In the genomic region with DNA sequence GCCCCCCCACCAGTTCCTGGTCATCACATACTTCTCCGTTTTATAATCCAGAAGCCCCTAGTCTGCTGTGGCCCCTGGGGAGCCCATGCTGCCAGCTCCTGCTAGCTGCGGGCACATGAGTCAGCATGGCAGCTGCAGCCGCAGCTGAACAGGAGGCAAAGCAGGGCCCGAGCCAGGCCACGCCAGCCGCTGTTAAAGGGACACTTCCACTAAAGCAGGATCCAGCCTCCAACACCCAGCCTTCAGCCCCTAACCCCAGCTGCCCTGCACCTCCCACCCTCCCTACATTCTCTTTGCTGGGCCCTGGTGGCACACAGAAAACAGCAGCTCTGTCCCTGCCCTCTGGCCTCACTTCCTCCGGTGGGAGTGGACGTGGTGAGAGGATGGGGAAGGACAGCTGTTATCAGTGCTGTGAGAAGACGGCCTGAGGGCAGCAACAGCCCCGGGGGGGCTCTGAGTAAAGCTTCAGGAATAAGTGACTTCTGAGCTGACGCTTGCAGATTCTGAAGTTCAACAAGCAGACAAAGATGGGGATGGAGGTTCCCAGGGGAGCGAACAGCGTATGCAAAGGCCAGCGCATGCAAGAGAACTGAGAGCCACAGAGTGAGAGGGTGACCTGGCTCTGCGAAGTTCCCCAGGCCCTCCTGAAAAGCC, we compare ENCODE assay signal across 9 cellular contexts. TPM values are rescaled to one million over a fixed set of nuclear protein-coding genes. Genes with fewer than 3 reads are reported as not detected.
DNase-seq lines count a peak whose midpoint lies in the region; ATAC-seq and TF ChIP-seq lines count a peak whose summit lies in the region.
"Had no signal": no experiment of that assay in that cellular context is flagged by ENCODE, and none has a peak within 500 bp of the region (broad histone marks: within the 10 kb centered on the region; RNA-seq: fewer than 3 reads in every experiment).

No MANE protein-coding gene starts in this region.

- H3K27me3 Mint-ChIP-seq in activated B cell treated with CpG ODN at 0.5 μM for 24 hours: peaks cover 20% of the 10 kb centered on the region

- no peaks in the 10 kb centered on the region for H3K9me3 ChIP-seq in BLaER1 treated with 17β-estradiol and CSF1 and Interleukin-3, amounts not matched to agents 10 nM and 100 nM (replicated peaks in 1 of 11)
- H3K9me3 ChIP-seq in cardiac muscle cell (ENCODE audit: low read depth): no peaks in the 10 kb centered on the region

- peak overlapping the region; percentile 87 to 99 (median 93) for H3K4me2 ChIP-seq in BLaER1 treated with 17β-estradiol and CSF1 and Interleukin-3, amounts not matched to agents 10 nM and 100 nM

- no peaks in the 10 kb centered on the region for H3K27me3 ChIP-seq in BLaER1 treated with 17β-estradiol and CSF1 and Interleukin-3, amounts not matched to agents 10 nM and 100 nM
- H3K27me3 ChIP-seq in cardiac muscle cell (no peaks in the 10 kb centered on the region), rectal smooth muscle tissue (ENCODE audit: control insufficient read depth, insufficient read depth, low read length) (no peaks in the 10 kb centered on the region)

- intact Hi-C loops in activated B cell treated with CpG ODN at 0.5 μM for 24 hours (cut with micrococcal nuclease): no loop called here

- H3K9ac ChIP-seq in BLaER1 treated with 17β-estradiol and CSF1 and Interleukin-3, amounts not matched to agents 10 nM and 100 nM: peak overlapping the region in 10 of 11 experiments; percentile 32 to 73 (median 52); a peak in 17 of 22 replicates
- H3K9ac ChIP-seq in rectal smooth muscle tissue (ENCODE audit: low read length): no peak overlapping the region

- DNase-seq in activated B cell treated with CpG ODN at 0.5 μM for 24 hours (peak; percentile 26), cardiac muscle cell (ENCODE audit: low read depth in 1 of 2, low spot score in 1 of 2) (peak in 1 of 2 donors; percentile 71), COLO829 (ENCODE audit: low spot score) (no peak), activated gamma-delta T cell treated with Interleukin-2 at 50 U/mL for 16 hours (no peak)

- peak overlapping the region; percentile 80 for H3K4me3 Mint-ChIP-seq in activated B cell treated with CpG ODN at 0.5 μM for 24 hours

- TF ChIP-seq CTCF in activated B cell treated with CpG ODN at 0.5 μM for 24 hours (IDR thresholded peaks at IDR 0.05) (no peak), cardiac muscle cell (IDR thresholded peaks at IDR 0.05; ENCODE audit: low read depth, low read length) (no peak)

- H3K4me1 ChIP-seq in BLaER1 treated with 17β-estradiol and CSF1 and Interleukin-3, amounts not matched to agents 10 nM and 100 nM: peaks cover 24 to 35% (median 33%) of the 10 kb centered on the region in 10 experiments
- H3K4me1 ChIP-seq in cardiac muscle cell (ENCODE audit: low read depth) (no peaks in the 10 kb centered on the region), rectal smooth muscle tissue (ENCODE audit: control insufficient read depth, insufficient read depth, low read length) (peaks cover 5% of the 10 kb centered on the region)

- POLR2A ChIA-PET in activated B cell treated with CpG ODN at 0.5 μM for 24 hours (lab: Charles Lee): interaction anchor here (1.3 to 2.4 kb wide), 2 partner anchors 43 to 63 kb away, joined by 7 to 8 read pairs; a partner anchor contains a TSS

- peak overlapping the region in 10 of 11 experiments; percentile 15 to 78 (median 64); a peak in 17 of 22 replicates for H3K27ac ChIP-seq in BLaER1 treated with 17β-estradiol and CSF1 and Interleukin-3, amounts not matched to agents 10 nM and 100 nM
- H3K27ac ChIP-seq in cardiac muscle cell: peak overlapping the region; percentile 56
- H3K27ac ChIP-seq in rectal smooth muscle tissue (ENCODE audit: low read depth, low read length): no peak overlapping the region

- H3K4me1 Mint-ChIP-seq in activated B cell treated with CpG ODN at 0.5 μM for 24 hours: peaks cover 24% of the 10 kb centered on the region

- H3K36me3 ChIP-seq in BLaER1 treated with 17β-estradiol and CSF1 and Interleukin-3, amounts not matched to agents 10 nM and 100 nM: no peaks in the 10 kb centered on the region
- no peaks in the 10 kb centered on the region for H3K36me3 ChIP-seq in cardiac muscle cell
- H3K36me3 ChIP-seq in rectal smooth muscle tissue (ENCODE audit: control insufficient read depth, insufficient read depth, low read length): no peaks in the 10 kb centered on the region

- ATAC-seq in HG03469 (IDR thresholded peaks at IDR 0.05; ENCODE audit: unreplicated experiment) (peak; percentile 18), activated B cell treated with CpG ODN at 0.5 μM for 24 hours (ENCODE audit: low read depth) (peak; percentile 56), GM21360 (IDR thresholded peaks at IDR 0.05; ENCODE audit: unreplicated experiment) (no peak)

- H3K36me3 Mint-ChIP-seq in activated B cell treated with CpG ODN at 0.5 μM for 24 hours (ENCODE audit: low read depth): no peaks in the 10 kb centered on the region

- CTCF ChIA-PET in activated B cell treated with CpG ODN at 0.5 μM for 24 hours (lab: Charles Lee): no interaction called here

- peak overlapping the region in 9 of 10 experiments; percentile 39 to 62 (median 50); a peak in 18 of 20 replicates for H3K4me3 ChIP-seq in BLaER1 treated with 17β-estradiol and CSF1 and Interleukin-3, amounts not matched to agents 10 nM and 100 nM
- H3K4me3 ChIP-seq in cardiac muscle cell (peak overlapping the region; percentile 36), rectal smooth muscle tissue (ENCODE audit: low read length) (peak overlapping the region; percentile 54)

- peak overlapping the region; percentile 77 for H3K27ac Mint-ChIP-seq in activated B cell treated with CpG ODN at 0.5 μM for 24 hours

- H4K20me1 ChIP-seq in BLaER1 treated with 17β-estradiol and CSF1 and Interleukin-3, amounts not matched to agents 10 nM and 100 nM: peaks cover 0 to 5% (median 0%) of the 10 kb centered on the region in 11 experiments; a peak in 3 of 22 replicates

- no peaks in the 10 kb centered on the region for H3K9me3 Mint-ChIP-seq in activated B cell treated with CpG ODN at 0.5 μM for 24 hours

RNA-seq across cellular contexts. Expression of a gene that starts 0.7 kb away (rescaled TPM):
- total RNA-seq in activated B cell treated with CpG ODN at 0.5 μM for 24 hours (not detected in 2 replicates), cardiac muscle cell (0.12 TPM in 1 of 2 replicates, not detected in the other)
- polyA plus RNA-seq in cardiac muscle cell: 1.2 TPM in 1 of 2 replicates, not detected in the other
- total RNA-seq: lung microvascular endothelial cell had no signal

RNA-seq across cellular contexts. Expression of a gene that starts 12.7 kb away (rescaled TPM):
- total RNA-seq in activated B cell treated with CpG ODN at 0.5 μM for 24 hours (not detected in 2 replicates), cardiac muscle cell (1.8 and 4.0 TPM in 2 replicates)
- polyA plus RNA-seq in cardiac muscle cell: 3.0 and 4.4 TPM in 2 replicates
- total RNA-seq: lung microvascular endothelial cell had no signal

RNA-seq across cellular contexts. Expression of a gene that starts 30.1 kb away (rescaled TPM):
- total RNA-seq in activated B cell treated with CpG ODN at 0.5 μM for 24 hours (0.12 and 0.67 TPM in 2 replicates), cardiac muscle cell (8.6 and 11.8 TPM in 2 replicates)
- 7.9 and 8.9 TPM in 2 replicates for polyA plus RNA-seq in cardiac muscle cell
- total RNA-seq: lung microvascular endothelial cell had no signal

RNA-seq across cellular contexts. Expression of a gene that starts 43.1 kb away (rescaled TPM):
- total RNA-seq in activated B cell treated with CpG ODN at 0.5 μM for 24 hours (27.1 and 32.3 TPM in 2 replicates), cardiac muscle cell (61.1 and 69.8 TPM in 2 replicates)
- polyA plus RNA-seq in cardiac muscle cell: 47.5 and 49.7 TPM in 2 replicates
